Comparison of ENCODE assay signal across 12 cellular contexts in genomic region chr11:1054143-1055108, GRCh38. TPM values are rescaled to one million over a fixed set of nuclear protein-coding genes. Genes with fewer than 3 reads are reported as not detected.
DNase-seq lines count a peak whose midpoint lies in the region; FAIRE-seq and TF ChIP-seq lines count a peak whose summit lies in the region.
"Had no signal": no experiment of that assay in that cellular context is flagged by ENCODE, and none has a peak within 500 bp of the region (broad histone marks: within the 10 kb centered on the region; RNA-seq: fewer than 3 reads in every experiment).

No MANE protein-coding gene starts in this region.

- H3K9ac ChIP-seq in BLaER1 (no peak overlapping the region), GM23248 (no peak overlapping the region)

- H3K27ac ChIP-seq in BLaER1 = no peak overlapping the region
- H3K27ac ChIP-seq in GM23248 = no peak overlapping the region
- H3K27ac ChIP-seq: RWPE1, thoracic aorta had no signal

- POLR2A ChIA-PET in activated CD4-positive, alpha-beta memory T cell treated with anti-CD3 and anti-CD28 coated beads for 36 hours (lab: Charles Lee) = interaction anchor here (0.5 kb wide), 1 partner anchor 153 kb away, joined by 3 read pairs; no protein-coding TSS in a partner anchor

- DNase-seq in GM23248 (peak; percentile 69), bronchial epithelial cell (ENCODE audit: low read depth) (no peak), nephron progenitor cell (peak; percentile 7), NCI-H748 treated with DMSO at 0.1 percent for 48 hours (lab: John Stamatoyannopoulos, UW) (no peak), NCI-H128 (lab: John Stamatoyannopoulos, UW; ENCODE audit: unreplicated experiment) (no peak)
- no peak for DNase-seq in activated CD4-positive, alpha-beta memory T cell treated with anti-CD3 and anti-CD28 coated beads for 36 hours
- DNase-seq in stimulated activated CD4-positive, alpha-beta T cell treated with anti-CD3 and anti-CD28 coated beads, Interleukin-4, amount 100 ng/mL, for 1 hour = no peak

- CTCF ChIA-PET in activated CD4-positive, alpha-beta memory T cell treated with anti-CD3 and anti-CD28 coated beads for 36 hours (lab: Charles Lee) = interaction anchor here (1.8 kb wide), 2 partner anchors 183 to 206 kb away, joined by 4 to 5 read pairs; no protein-coding TSS in a partner anchor

- no peak overlapping the region for H2AFZ ChIP-seq in GM23248

- H3K4me1 ChIP-seq in BLaER1 (peaks cover 77% of the 10 kb centered on the region), GM23248 (ENCODE audit: insufficient read depth) (no peaks in the 10 kb centered on the region)

- peak overlapping the region; percentile 91 for H3K4me2 ChIP-seq in BLaER1
- H3K4me2 ChIP-seq in GM23248 (ENCODE audit: unreplicated experiment) = no peak overlapping the region

- no peak overlapping the region for H3K27ac Mint-ChIP-seq in nephron progenitor cell
- no peak overlapping the region for H3K27ac Mint-ChIP-seq in activated CD4-positive, alpha-beta memory T cell treated with anti-CD3 and anti-CD28 coated beads for 36 hours
- H3K27ac Mint-ChIP-seq: activated T-cell treated with anti-CD3 and anti-CD28 coated beads, Interleukin-2, amount 50 U/mL, for 24 hours had no signal

- H3K9me2 ChIP-seq in GM23248 (ENCODE audit: insufficient read depth) = no peaks in the 10 kb centered on the region

- no peak overlapping the region for H3K4me3 Mint-ChIP-seq in nephron progenitor cell
- no peak overlapping the region for H3K4me3 Mint-ChIP-seq in activated CD4-positive, alpha-beta memory T cell treated with anti-CD3 and anti-CD28 coated beads for 36 hours
- H3K4me3 Mint-ChIP-seq: activated T-cell treated with anti-CD3 and anti-CD28 coated beads, Interleukin-2, amount 50 U/mL, for 24 hours had no signal

- H3F3A ChIP-seq in GM23248 (ENCODE audit: insufficient read depth) = no peaks in the 10 kb centered on the region

- peaks cover 32% of the 10 kb centered on the region for H3K4me1 Mint-ChIP-seq in nephron progenitor cell
- H3K4me1 Mint-ChIP-seq in activated CD4-positive, alpha-beta memory T cell treated with anti-CD3 and anti-CD28 coated beads for 36 hours (ENCODE audit: low read depth) = peaks cover 4% of the 10 kb centered on the region

- no peaks in the 10 kb centered on the region for H3K36me3 ChIP-seq in BLaER1
- H3K36me3 ChIP-seq in GM23248 (ENCODE audit: low read depth) = no peaks in the 10 kb centered on the region
- H3K36me3 ChIP-seq in bronchial epithelial cell (ENCODE audit: control insufficient read depth, insufficient read depth, low read length) = no peaks in the 10 kb centered on the region
- H3K36me3 ChIP-seq: thoracic aorta had no signal

- no peaks in the 10 kb centered on the region for H3K79me2 ChIP-seq in GM23248 (ENCODE audit: insufficient read depth)

- WGBS in GM23248 (ENCODE audit: low coverage in 1 of 2, low lambda C conversion rate in 2 of 2, missing lambda C conversion rate in 2 of 2), 2 experiments = 19 to 21% methylated on average over 21 to 25 of the region's 25 CpGs

- H3K9me3 ChIP-seq in BLaER1 = no peaks in the 10 kb centered on the region
- no peaks in the 10 kb centered on the region for H3K9me3 ChIP-seq in GM23248 (ENCODE audit: low read depth)
- H3K9me3 ChIP-seq: thoracic aorta had no signal

- H3K27me3 ChIP-seq in BLaER1 (no peaks in the 10 kb centered on the region), GM23248 (replicated peaks; ENCODE audit: insufficient read depth) (peaks cover 2% of the 10 kb centered on the region), bronchial epithelial cell (ENCODE audit: control insufficient read depth, insufficient read depth, low read length) (peaks cover 2% of the 10 kb centered on the region)

- intact Hi-C loops in activated CD4-positive, alpha-beta memory T cell treated with anti-CD3 and anti-CD28 coated beads for 36 hours (cut with micrococcal nuclease) = no loop called here

- H3K27me3 Mint-ChIP-seq in nephron progenitor cell (ENCODE audit: low read depth, poor library complexity) = peaks cover 10% of the 10 kb centered on the region
- peaks cover 14% of the 10 kb centered on the region for H3K27me3 Mint-ChIP-seq in activated CD4-positive, alpha-beta memory T cell treated with anti-CD3 and anti-CD28 coated beads for 36 hours

- no peaks in the 10 kb centered on the region for H3K36me3 Mint-ChIP-seq in nephron progenitor cell (ENCODE audit: low read depth)
- H3K36me3 Mint-ChIP-seq in activated CD4-positive, alpha-beta memory T cell treated with anti-CD3 and anti-CD28 coated beads for 36 hours = no peaks in the 10 kb centered on the region

- in situ Hi-C loops in GM23248 (cut with MboI) = loop anchor here (10.0 kb wide), 1 partner anchor 150 kb away; no protein-coding TSS in a partner anchor

- no peak overlapping the region for H3K4me3 ChIP-seq in BLaER1
- no peak overlapping the region for H3K4me3 ChIP-seq in GM23248
- no peak overlapping the region for H3K4me3 ChIP-seq in bronchial epithelial cell (ENCODE audit: low read depth, low read length)
- H3K4me3 ChIP-seq: thoracic aorta had no signal

- peak; percentile 75 for FAIRE-seq in bronchial epithelial cell (lab: Jason Lieb, UNC)

- no peaks in the 10 kb centered on the region for H3K9me3 Mint-ChIP-seq in nephron progenitor cell
- H3K9me3 Mint-ChIP-seq in activated CD4-positive, alpha-beta memory T cell treated with anti-CD3 and anti-CD28 coated beads for 36 hours = no peaks in the 10 kb centered on the region
- H3K9me3 Mint-ChIP-seq: activated T-cell treated with anti-CD3 and anti-CD28 coated beads, Interleukin-2, amount 50 U/mL, for 24 hours had no signal

- H4K20me1 ChIP-seq in BLaER1 (no peaks in the 10 kb centered on the region), GM23248 (ENCODE audit: insufficient read depth) (no peaks in the 10 kb centered on the region)

- TF ChIP-seq CTCF in bronchial epithelial cell (IDR thresholded peaks at IDR 0.05; ENCODE audit: insufficient read depth, low read length, severe bottlenecking) (no peak), nephron progenitor cell (IDR thresholded peaks at IDR 0.05) (no peak)

RNA-seq across cellular contexts. Expression of gene MUC6, which starts 17.9 kb away (rescaled TPM):
- not detected in 2 replicates for total RNA-seq in GM23248 (2014; rRNA removed; shearing (Covaris generic))
- not detected in 2 replicates for polyA plus RNA-seq in GM23248 (2016; fragmentation: Nextera tagmentation; extraction: Ambion mirVana)
- total RNA-seq in bronchial epithelial cell = under 0.01 TPM in 1 of 2 replicates, not detected in the other
- not detected for total RNA-seq in activated CD4-positive, alpha-beta memory T cell treated with anti-CD3 and anti-CD28 coated beads for 36 hours
- total RNA-seq: mesenteric fat pad had no signal

RNA-seq across cellular contexts. Expression of gene MUC2, which starts 20.2 kb away (rescaled TPM):
- total RNA-seq in GM23248 (2014; rRNA removed; shearing (Covaris generic)) = not detected in 2 replicates
- not detected in 2 replicates for polyA plus RNA-seq in GM23248 (2016; fragmentation: Nextera tagmentation; extraction: Ambion mirVana)
- total RNA-seq in bronchial epithelial cell = not detected in 2 replicates
- not detected for total RNA-seq in activated CD4-positive, alpha-beta memory T cell treated with anti-CD3 and anti-CD28 coated beads for 36 hours
- total RNA-seq: thoracic aorta had no signal

Comparison
In these comparisons a context has a peak if more than half of its experiments do, and no peak if none do; other contexts are left out.
1. DNase-seq: peak in GM23248 (single experiment) and nephron progenitor cell (single experiment); none in bronchial epithelial cell (single experiment), NCI-H748 treated with DMSO at 0.1 percent for 48 hours (single experiment), NCI-H128 (single experiment), activated CD4-positive, alpha-beta memory T cell treated with anti-CD3 and anti-CD28 coated beads for 36 hours (single experiment) and stimulated activated CD4-positive, alpha-beta T cell treated with anti-CD3 and anti-CD28 coated beads, Interleukin-4, amount 100 ng/mL, for 1 hour (single experiment).